ENCODE assay signal across 8 cellular contexts in genomic region chr3:142051351-142051750, GRCh38.
"Had no signal": no experiment of that assay in that cellular context is flagged by ENCODE, and none has a peak within 500 bp of the region (broad histone marks: within the 10 kb centered on the region; RNA-seq: fewer than 3 reads in every experiment).

No MANE protein-coding gene starts in this region.

- H3K36me3 ChIP-seq: HAP-1 had no signal

- DNase-seq: GM23248, GOT3, H7, H9, HCEC 1CT, HFFc6 had no signal

- H3K4me3 ChIP-seq: GM23248, GM23338, HAP-1 had no signal

- H3K4me2 ChIP-seq: GM23338 had no signal

- H3K9me3 ChIP-seq: HAP-1 had no signal

- H3K27ac ChIP-seq: GM23248 had no signal

- H3K9ac ChIP-seq: GM23248 had no signal

- H2AFZ ChIP-seq: GM23248, GM23338 had no signal
